1 cellular context compared by ENCODE assay signal in the genomic region with DNA sequence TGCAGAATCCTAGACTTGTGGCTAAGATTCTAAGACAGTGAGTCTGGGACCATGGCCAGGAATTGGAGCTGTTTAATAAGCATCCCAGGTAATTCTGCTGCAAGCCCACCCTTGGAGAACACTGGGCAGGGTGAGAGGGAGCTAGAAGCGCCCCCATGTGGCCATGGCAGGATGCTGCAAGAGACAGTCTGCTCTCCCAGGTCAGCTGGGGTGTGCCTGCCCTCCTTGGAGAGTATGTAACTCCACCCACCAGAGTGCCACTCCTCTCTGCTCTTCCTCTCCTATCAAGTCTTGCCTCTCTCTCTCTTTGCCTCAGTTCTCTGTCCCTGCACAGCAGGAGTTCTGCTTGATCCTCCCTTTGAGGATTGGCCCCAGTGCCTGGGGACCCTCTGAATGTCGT.
TF ChIP-seq lines count a peak whose summit lies in the region.

No MANE protein-coding gene starts in this region.

TF ChIP-seq in HepG2, 621 proteins besides CTCF, POLR2A, EP300 and RAD21 (continued from another document):
- TF ChIP-seq REST (IDR thresholded peaks at IDR 0.05; ENCODE audit: borderline replicate concordance in 1 of 2, low read depth in 1 of 2, low read length in 2 of 2), result no peak
- no peak for TF ChIP-seq CBX1 (IDR thresholded peaks at IDR 0.05; ENCODE audit: low read depth)
- TF ChIP-seq JDP2 (CRISPR knock-in tag; IDR thresholded peaks at IDR 0.05; ENCODE audit: borderline replicate concordance), result no peak
- no peak for TF ChIP-seq TFAP4 (IDR thresholded peaks at IDR 0.05; ENCODE audit: borderline replicate concordance, low read depth)
- TF ChIP-seq ZKSCAN1 (IDR thresholded peaks at IDR 0.05; ENCODE audit: low read length), result no peak
- no peak for TF ChIP-seq ZNF10 (CRISPR knock-in tag; IDR thresholded peaks at IDR 0.05; ENCODE audit: borderline replicate concordance, low read depth)
- TF ChIP-seq ZNF770 (CRISPR knock-in tag; IDR thresholded peaks at IDR 0.05), result no peak
- no peak for TF ChIP-seq REXO4 (CRISPR knock-in tag; IDR thresholded peaks at IDR 0.05; ENCODE audit: borderline replicate concordance)
- no peak for TF ChIP-seq SNRNP70 (IDR thresholded peaks at IDR 0.05; ENCODE audit: low read depth, low read length)
- TF ChIP-seq, protein P1, sequence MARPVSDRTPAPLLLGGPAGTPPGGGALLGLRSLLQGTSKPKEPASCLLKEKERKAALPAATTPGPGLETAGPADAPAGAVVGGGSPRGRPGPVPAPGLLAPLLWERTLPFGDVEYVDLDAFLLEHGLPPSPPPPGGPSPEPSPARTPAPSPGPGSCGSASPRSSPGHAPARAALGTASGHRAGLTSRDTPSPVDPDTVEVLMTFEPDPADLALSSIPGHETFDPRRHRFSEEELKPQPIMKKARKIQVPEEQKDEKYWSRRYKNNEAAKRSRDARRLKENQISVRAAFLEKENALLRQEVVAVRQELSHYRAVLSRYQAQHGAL (CRISPR knock-in tag; IDR thresholded peaks at IDR 0.05; ENCODE audit: not compliant biosample characterization), result no peak
- TF ChIP-seq GABPA (IDR thresholded peaks at IDR 0.05; ENCODE audit: low read depth, low read length), result no peak
- TF ChIP-seq GABPA (CRISPR knock-in tag; IDR thresholded peaks at IDR 0.05; ENCODE audit: low read depth), result no peak
- TF ChIP-seq ZNF530 (CRISPR knock-in tag; IDR thresholded peaks at IDR 0.05; ENCODE audit: low read depth), result no peak
- TF ChIP-seq, protein P2, sequence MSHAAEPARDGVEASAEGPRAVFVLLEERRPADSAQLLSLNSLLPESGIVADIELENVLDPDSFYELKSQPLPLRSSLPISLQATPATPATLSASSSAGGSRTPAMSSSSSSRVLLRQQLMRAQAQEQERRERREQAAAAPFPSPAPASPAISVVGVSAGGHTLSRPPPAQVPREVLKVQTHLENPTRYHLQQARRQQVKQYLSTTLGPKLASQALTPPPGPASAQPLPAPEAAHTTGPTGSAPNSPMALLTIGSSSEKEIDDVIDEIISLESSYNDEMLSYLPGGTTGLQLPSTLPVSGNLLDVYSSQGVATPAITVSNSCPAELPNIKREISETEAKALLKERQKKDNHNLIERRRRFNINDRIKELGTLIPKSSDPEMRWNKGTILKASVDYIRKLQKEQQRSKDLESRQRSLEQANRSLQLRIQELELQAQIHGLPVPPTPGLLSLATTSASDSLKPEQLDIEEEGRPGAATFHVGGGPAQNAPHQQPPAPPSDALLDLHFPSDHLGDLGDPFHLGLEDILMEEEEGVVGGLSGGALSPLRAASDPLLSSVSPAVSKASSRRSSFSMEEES (CRISPR knock-in tag; IDR thresholded peaks at IDR 0.05), result no peak
